Comparison of ENCODE assay signal across 19 cellular contexts in the genomic region with DNA sequence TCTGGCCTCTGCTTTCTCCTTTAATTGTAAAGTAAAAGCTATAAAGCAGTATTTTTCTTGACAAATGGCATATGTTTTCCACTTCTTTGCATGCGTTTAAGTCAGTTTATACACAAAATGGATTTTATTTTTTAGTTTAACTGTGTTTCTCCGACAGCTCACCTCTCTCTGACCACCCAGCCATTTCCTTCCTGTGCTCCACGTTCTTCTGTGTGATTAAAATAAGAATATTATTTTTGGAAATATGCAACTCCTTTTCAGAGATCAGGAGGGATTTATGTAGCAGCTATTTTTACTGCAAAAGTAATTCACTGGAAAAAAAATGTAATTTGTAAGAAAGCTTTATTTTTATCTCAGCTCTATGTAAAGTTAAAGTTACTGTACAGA. TPM values are rescaled to one million over a fixed set of nuclear protein-coding genes. Genes with fewer than 3 reads are reported as not detected.
DNase-seq lines count a peak whose midpoint lies in the region; ATAC-seq and TF ChIP-seq lines count a peak whose summit lies in the region.
"Had no signal": no experiment of that assay in that cellular context is flagged by ENCODE, and none has a peak within 500 bp of the region (broad histone marks: within the 10 kb centered on the region; RNA-seq: fewer than 3 reads in every experiment).

No MANE protein-coding gene starts in this region.

- ATAC-seq in right lobe of liver (no peak), HG03097 (IDR thresholded peaks at IDR 0.05; ENCODE audit: low FRiP score, unreplicated experiment) (no peak), HG02870 (IDR thresholded peaks at IDR 0.05; ENCODE audit: unreplicated experiment) (no peak)
- ATAC-seq: activated CD8-positive, alpha-beta memory T cell treated with anti-CD3 and anti-CD28 coated beads, Interleukin-2, amount 10 ng/mL, durations not matched to agents 7 days and 5 days; pancreas; PC-3 had no signal

- peak overlapping the region; percentile 83 for H3K27ac Mint-ChIP-seq in HFFc6
- peak overlapping the region; percentile 82 for H3K27ac Mint-ChIP-seq in chondrocyte (ENCODE audit: unreplicated experiment)
- H3K27ac Mint-ChIP-seq in H9: 0 out of 7 replicates have a peak overlapping the region, but pooled peaks of 1 of the 3 experiments have one; percentile 71
- H3K27ac Mint-ChIP-seq: activated CD8-positive, alpha-beta memory T cell treated with anti-CD3 and anti-CD28 coated beads, Interleukin-2, amount 10 ng/mL, durations not matched to agents 7 days and 5 days had no signal

- no peak overlapping the region for H4K8ac ChIP-seq in H9 (replicated peaks; ENCODE audit: insufficient read length, low read depth, low read length)

- WGBS in right lobe of liver (ENCODE audit: insufficient coverage, low coverage, low lambda C conversion rate, missing lambda C conversion rate): 27% methylated on average over 3 of the region's 3 CpGs
- WGBS in H9 (ENCODE audit: extremely low coverage, insufficient read length, low lambda C conversion rate): no CpG with 5 or more reads among the region's 3 CpGs

- no peak overlapping the region for H2BK5ac ChIP-seq in H9 (ENCODE audit: insufficient read length, low read length)

- no peak overlapping the region for H3K4me2 ChIP-seq in H9 (ENCODE audit: insufficient read depth, insufficient read length, low read length)

- H3K18ac ChIP-seq in H9 (ENCODE audit: insufficient read length, low read depth, low read length): no peak overlapping the region

- no peak overlapping the region for H2BK120ac ChIP-seq in H9 (ENCODE audit: low read depth, low read length, poor library complexity, severe bottlenecking)

- H3K9me3 ChIP-seq in right lobe of liver: no peaks in the 10 kb centered on the region
- peaks cover 0 to 9% of the 10 kb centered on the region in 2 donors for H3K9me3 ChIP-seq in stomach smooth muscle (ENCODE audit: control insufficient read depth in 2 of 2, low read length in 2 of 2)
- H3K9me3 ChIP-seq in H9 (ENCODE audit: control insufficient read depth, low read depth, low read length): no peaks in the 10 kb centered on the region
- H3K9me3 ChIP-seq: pancreas, testis had no signal

- H3K36me3 Mint-ChIP-seq in HFFc6 (ENCODE audit: low read depth): peaks cover 64% of the 10 kb centered on the region
- H3K36me3 Mint-ChIP-seq in chondrocyte (ENCODE audit: low read depth): peaks cover 30% of the 10 kb centered on the region
- H3K36me3 Mint-ChIP-seq in H9 (ENCODE audit: insufficient read depth in 1 of 3, low read depth in 3 of 3): peaks cover 60 to 70% (median 64%) of the 10 kb centered on the region in 3 experiments

- no peak for TF ChIP-seq POLR2A in right lobe of liver (IDR thresholded peaks at IDR 0.05)

- H3K79me2 ChIP-seq in H9 (ENCODE audit: insufficient read depth, low read length): no peaks in the 10 kb centered on the region

- DNase-seq in HFFc6 (no peak), chondrocyte (ENCODE audit: low spot score) (no peak), right lobe of liver (no peak), H9 (no peak)
- no peak for DNase-seq in stimulated activated naive CD4-positive, alpha-beta T cell (lab: John Stamatoyannopoulos, UW)
- DNase-seq: activated CD8-positive, alpha-beta memory T cell treated with anti-CD3 and anti-CD28 coated beads, Interleukin-2, amount 10 ng/mL, durations not matched to agents 7 days and 5 days; activated naive CD4-positive, alpha-beta T cell; AML-193; effector CD8-positive, alpha-beta T cell; NCI-H1694 treated with DMSO at 0.1 percent for 48 hours; NCI-H510A treated with DMSO at 0.1 percent for 48 hours; pancreas; PC-3; SW 1271; testis; WERI-Rb-1 had no signal

- H3K27me3 Mint-ChIP-seq in HFFc6 (ENCODE audit: insufficient read depth) (peaks cover 2% of the 10 kb centered on the region; the same call in 1 of the 2 replicates), chondrocyte (ENCODE audit: low read depth) (no peaks in the 10 kb centered on the region), H9 (ENCODE audit: low read depth) (no peaks in the 10 kb centered on the region; the same call in 1 of the 2 replicates)
- H3K27me3 Mint-ChIP-seq: activated CD8-positive, alpha-beta memory T cell treated with anti-CD3 and anti-CD28 coated beads, Interleukin-2, amount 10 ng/mL, durations not matched to agents 7 days and 5 days had no signal

- H3K4me1 Mint-ChIP-seq in HFFc6 (ENCODE audit: low read depth) (peaks cover 40% of the 10 kb centered on the region), chondrocyte (ENCODE audit: low read depth) (peaks cover 45% of the 10 kb centered on the region), H9 (peaks cover 0 to 2% of the 10 kb centered on the region in 2 experiments; a peak in 1 of 4 replicates)
- H3K4me1 Mint-ChIP-seq: activated CD8-positive, alpha-beta memory T cell treated with anti-CD3 and anti-CD28 coated beads, Interleukin-2, amount 10 ng/mL, durations not matched to agents 7 days and 5 days had no signal

- no peak overlapping the region for H3K23ac ChIP-seq in H9 (ENCODE audit: insufficient read length, low read depth, low read length)

- peaks cover 16% of the 10 kb centered on the region for H3K9me3 Mint-ChIP-seq in HFFc6
- no peaks in the 10 kb centered on the region for H3K9me3 Mint-ChIP-seq in chondrocyte (ENCODE audit: low read depth)
- H3K9me3 Mint-ChIP-seq in H9: peaks cover 0 to 3% of the 10 kb centered on the region in 2 experiments; a peak in 2 of 5 replicates

- H3K14ac ChIP-seq in H9 (ENCODE audit: insufficient read depth, low read length): no peak overlapping the region

- no peaks in the 10 kb centered on the region for H3K27me3 ChIP-seq in right lobe of liver
- H3K27me3 ChIP-seq in stomach smooth muscle (ENCODE audit: control insufficient read depth in 1 of 2, insufficient read depth in 2 of 2, low read length in 2 of 2): no peaks in the 10 kb centered on the region
- no peaks in the 10 kb centered on the region for H3K27me3 ChIP-seq in H9 (ENCODE audit: insufficient read depth, low read length)
- H3K27me3 ChIP-seq: pancreas, testis had no signal

- peak overlapping the region; percentile 52 to 55 for H3K9ac ChIP-seq in stomach smooth muscle (ENCODE audit: low read length in 2 of 2)
- H3K9ac ChIP-seq in H9 (ENCODE audit: extremely low read depth, insufficient read length, low read length): no peak overlapping the region

- no peaks in the 10 kb centered on the region for H3K23me2 ChIP-seq in H9 (ENCODE audit: insufficient read length, low read depth, low read length, poor library complexity, severe bottlenecking)

- peak overlapping the region; percentile 82 to 97 (median 97) for H3K27ac ChIP-seq in right lobe of liver
- peak overlapping the region; percentile 82 for H3K27ac ChIP-seq in stomach smooth muscle (ENCODE audit: low read length)
- H3K27ac ChIP-seq in H9 (ENCODE audit: insufficient read length, low read depth, low read length): no peak overlapping the region
- H3K27ac ChIP-seq: pancreas, WERI-Rb-1 had no signal

- no peak overlapping the region for H4K5ac ChIP-seq in H9 (ENCODE audit: insufficient read length, low read depth, low read length)

- peaks cover 12 to 52% (median 47%) of the 10 kb centered on the region in 4 donors for H3K36me3 ChIP-seq in right lobe of liver
- peaks cover 41 to 43% of the 10 kb centered on the region in 2 donors for H3K36me3 ChIP-seq in stomach smooth muscle (ENCODE audit: control insufficient read depth in 2 of 2, insufficient read depth in 2 of 2, low read length in 2 of 2)

- H2AK5ac ChIP-seq in H9 (ENCODE audit: insufficient read length, low read length): no peak overlapping the region

- no peak overlapping the region for H2BK12ac ChIP-seq in H9 (ENCODE audit: insufficient read length, low read depth, low read length)

- no peak overlapping the region for H3T11ph ChIP-seq in H9 (ENCODE audit: low read length)

- H2AFZ ChIP-seq in H9 (ENCODE audit: low read length): no peak overlapping the region

- intact Hi-C loops in right lobe of liver (cut with DNase I): loop anchor here in 1 of 2 donors (10.0 kb wide), 1 partner anchor 81 kb away; no protein-coding TSS in a partner anchor

- H3K56ac ChIP-seq in H9 (ENCODE audit: insufficient read length, low read depth, low read length): no peak overlapping the region

- no peak overlapping the region for H3K4ac ChIP-seq in H9 (ENCODE audit: low read depth, low read length)

- no peak overlapping the region for H4K91ac ChIP-seq in H9 (ENCODE audit: insufficient read length, low read depth, low read length)

- H2BK20ac ChIP-seq in H9 (ENCODE audit: low read depth, low read length, poor library complexity, severe bottlenecking): no peak overlapping the region

- no peaks in the 10 kb centered on the region for H4K20me1 ChIP-seq in H9 (ENCODE audit: control insufficient read depth, insufficient read depth, insufficient read length)

- H3K4me3 ChIP-seq in right lobe of liver (no peak overlapping the region), stomach smooth muscle (ENCODE audit: low read length in 2 of 2) (no peak overlapping the region)
- H3K4me3 ChIP-seq: pancreas, testis had no signal

- TF ChIP-seq CTCF in HFFc6 (IDR thresholded peaks at IDR 0.05): no peak
- TF ChIP-seq CTCF in chondrocyte (IDR thresholded peaks at IDR 0.05): no peak
- no peak for TF ChIP-seq CTCF in right lobe of liver (IDR thresholded peaks at IDR 0.05)
- no peak for TF ChIP-seq CTCF in H9 (conservative IDR thresholded peaks at IDR 0.05)

- H3K4me1 ChIP-seq in right lobe of liver (peaks cover 0 to 73% (median 23%) of the 10 kb centered on the region in 4 donors), stomach smooth muscle (ENCODE audit: control insufficient read depth, insufficient read depth, low read length) (peaks cover 46% of the 10 kb centered on the region), H9 (ENCODE audit: insufficient read depth, low read length) (no peaks in the 10 kb centered on the region)
- H3K4me1 ChIP-seq: pancreas had no signal

- no peak overlapping the region for H2BK15ac ChIP-seq in H9 (ENCODE audit: low read depth, low read length)

- H3K79me1 ChIP-seq in H9 (ENCODE audit: insufficient read depth, low read depth, low read length, poor library complexity, severe bottlenecking): no peaks in the 10 kb centered on the region

- no peak overlapping the region for H3K4me3 Mint-ChIP-seq in HFFc6
- peak overlapping the region; percentile 48 for H3K4me3 Mint-ChIP-seq in chondrocyte (ENCODE audit: unreplicated experiment)
- no peak overlapping the region for H3K4me3 Mint-ChIP-seq in H9
- H3K4me3 Mint-ChIP-seq: activated CD8-positive, alpha-beta memory T cell treated with anti-CD3 and anti-CD28 coated beads, Interleukin-2, amount 10 ng/mL, durations not matched to agents 7 days and 5 days had no signal

RNA-seq across cellular contexts. Expression of gene ETS2, which starts 18.0 kb away (rescaled TPM):
- total RNA-seq in HFFc6 (2021; fragmentation: NEBNext Ultra II Directional; extraction: Animal tissue kit (Norgen Biotek cat#: 25700)): 10 to 100 TPM; 23.2 to 33.3 (median 29.0) TPM
- total RNA-seq in chondrocyte (12.0 to 14.2 TPM (median 13.6 TPM) in 3 replicates), right lobe of liver (100 to 1,000 TPM in 4 of 6 experiments, 10 to 100 TPM in 2; 38.3 to 252 (median 129) TPM), H9 (2021) (32.7 and 35.3 TPM in 2 replicates)
